8 cellular contexts compared by ENCODE assay signal in genomic region chr6:32194825-32195651, GRCh38. TPM values are rescaled to one million over a fixed set of nuclear protein-coding genes. Genes with fewer than 3 reads are reported as not detected.
DNase-seq lines count a peak whose midpoint lies in the region; ATAC-seq and TF ChIP-seq lines count a peak whose summit lies in the region.

No MANE protein-coding gene starts in this region.

- H3K4me3 ChIP-seq in endodermal cell (ENCODE audit: low read length), result peak overlapping the region; percentile 85

- peak overlapping the region; percentile 99 for H3K27ac Mint-ChIP-seq in activated T-cell treated with anti-CD3 and anti-CD28 coated beads, Interleukin-2, amount 50 U/mL, for 24 hours
- H3K27ac Mint-ChIP-seq in endodermal cell, result peak overlapping the region; percentile 98
- peak overlapping the region; percentile 94 to 100 (median 99) for H3K27ac Mint-ChIP-seq in naive thymus-derived CD8-positive, alpha-beta T cell

- H3K4me3 Mint-ChIP-seq in activated T-cell treated with anti-CD3 and anti-CD28 coated beads, Interleukin-2, amount 50 U/mL, for 24 hours, result peak overlapping the region; percentile 96
- peak overlapping the region; percentile 87 for H3K4me3 Mint-ChIP-seq in endodermal cell
- peak overlapping the region; percentile 92 to 100 (median 97) for H3K4me3 Mint-ChIP-seq in naive thymus-derived CD8-positive, alpha-beta T cell

- no peak for ATAC-seq in naive thymus-derived CD8-positive, alpha-beta T cell
- ATAC-seq in GM19467 (IDR thresholded peaks at IDR 0.05; ENCODE audit: unreplicated experiment) (no peak), GM19397 (IDR thresholded peaks at IDR 0.05; ENCODE audit: unreplicated experiment) (no peak)

- H3K27me3 ChIP-seq in endodermal cell (ENCODE audit: control insufficient read depth, insufficient read depth, low read length, poor library complexity, severe bottlenecking), result no peaks in the 10 kb centered on the region

- peak overlapping the region; percentile 57 for H3K9ac ChIP-seq in endodermal cell (ENCODE audit: extremely low read depth, low read length, poor library complexity, severe bottlenecking)

- 17% methylated on average over 11 to 15 of the region's 15 CpGs for WGBS in endodermal cell (ENCODE audit: insufficient coverage in 1 of 2, insufficient read length in 1 of 2), 2 experiments

- TF ChIP-seq CTCF in endodermal cell (conservative IDR thresholded peaks at IDR 0.05), result peak; percentile 70

- no peaks in the 10 kb centered on the region for H3K9me3 ChIP-seq in endodermal cell (ENCODE audit: control insufficient read depth, low read length)

- no peaks in the 10 kb centered on the region for H3K27me3 Mint-ChIP-seq in activated T-cell treated with anti-CD3 and anti-CD28 coated beads, Interleukin-2, amount 50 U/mL, for 24 hours
- peaks cover 3% of the 10 kb centered on the region for H3K27me3 Mint-ChIP-seq in endodermal cell (ENCODE audit: insufficient read depth)
- no peaks in the 10 kb centered on the region for H3K27me3 Mint-ChIP-seq in naive thymus-derived CD8-positive, alpha-beta T cell

- H3K4me1 ChIP-seq in endodermal cell (ENCODE audit: control insufficient read depth, insufficient read depth, low read length), result peaks cover 8% of the 10 kb centered on the region

- POLR2A ChIA-PET in naive thymus-derived CD8-positive, alpha-beta T cell (lab: Charles Lee), result interaction anchor here (0.6 to 12.3 kb wide), 25 partner anchors 8 to 778 kb away, joined by 3 to 303 read pairs (median 4); partner anchors contain the start of genes AGER, AGPAT1, ATF6B and BRD2

- peak overlapping the region; percentile 92 for H3K27ac ChIP-seq in endodermal cell (ENCODE audit: low read depth, low read length)

- DNase-seq in activated T-cell treated with anti-CD3 and anti-CD28 coated beads, Interleukin-2, amount 50 U/mL, for 24 hours, result no peak
- DNase-seq in activated T-cell treated with anti-CD3 and anti-CD28 coated beads, Interleukin-2, amount 50 U/mL, for 1 hour, result no peak
- DNase-seq in HT-29 (ENCODE audit: low spot score) (peak; percentile 64), SKM-1 treated with dmso at 0.1 percent for 144 hours (lab: John Stamatoyannopoulos, UW; ENCODE audit: unreplicated experiment) (peak; percentile 60), endodermal cell (peak; percentile 71)
- no peak for DNase-seq in naive thymus-derived CD8-positive, alpha-beta T cell

- peaks cover 47% of the 10 kb centered on the region for H3K4me1 Mint-ChIP-seq in activated T-cell treated with anti-CD3 and anti-CD28 coated beads, Interleukin-2, amount 50 U/mL, for 24 hours (ENCODE audit: low read depth)
- H3K4me1 Mint-ChIP-seq in endodermal cell, result peaks cover 25% of the 10 kb centered on the region
- H3K4me1 Mint-ChIP-seq in naive thymus-derived CD8-positive, alpha-beta T cell, result peaks cover 29 to 53% (median 42%) of the 10 kb centered on the region in 4 donors

- no peaks in the 10 kb centered on the region for H3K9me3 Mint-ChIP-seq in activated T-cell treated with anti-CD3 and anti-CD28 coated beads, Interleukin-2, amount 50 U/mL, for 24 hours
- H3K9me3 Mint-ChIP-seq in endodermal cell, result no peaks in the 10 kb centered on the region
- H3K9me3 Mint-ChIP-seq in naive thymus-derived CD8-positive, alpha-beta T cell, result no peaks in the 10 kb centered on the region

- peaks cover 29% of the 10 kb centered on the region for H3K36me3 Mint-ChIP-seq in activated T-cell treated with anti-CD3 and anti-CD28 coated beads, Interleukin-2, amount 50 U/mL, for 24 hours (ENCODE audit: low read depth)
- no peaks in the 10 kb centered on the region for H3K36me3 Mint-ChIP-seq in endodermal cell (ENCODE audit: low read depth)
- peaks cover 0 to 12% (median 12%) of the 10 kb centered on the region in 3 donors for H3K36me3 Mint-ChIP-seq in naive thymus-derived CD8-positive, alpha-beta T cell

- no peaks in the 10 kb centered on the region for H3K36me3 ChIP-seq in endodermal cell (ENCODE audit: control insufficient read depth, insufficient read depth, low read length)

RNA-seq across cellular contexts. Expression of gene GPSM3, which starts 2.6 kb away (rescaled TPM):
- 2.2 and 4.7 TPM in 2 replicates for total RNA-seq in HT-29 (2014; rRNA removed; shearing (Covaris generic))
- 10 to 100 TPM; 12.9 to 25.0 TPM for total RNA-seq in endodermal cell
- 5.7 TPM for polyA plus RNA-seq in endodermal cell (2013, experiment 1 of 2)
- polyA plus RNA-seq in endodermal cell (2013, experiment 2 of 2), result 6.7 TPM
- total RNA-seq in naive thymus-derived CD8-positive, alpha-beta T cell, result 100 to 1,000 TPM; 274 to 276 TPM
- 100 to 1,000 TPM; 106 to 144 (median 138) TPM for polyA plus RNA-seq in naive thymus-derived CD8-positive, alpha-beta T cell

RNA-seq across cellular contexts. Expression of gene PBX2, which starts 5.0 kb away (rescaled TPM):
- total RNA-seq in HT-29 (2014; rRNA removed; shearing (Covaris generic)), result 16.6 and 18.7 TPM in 2 replicates
- total RNA-seq in endodermal cell, result 100 to 1,000 TPM; 246 to 263 TPM
- polyA plus RNA-seq in endodermal cell (2013, experiment 1 of 2), result 184 TPM
- 171 TPM for polyA plus RNA-seq in endodermal cell (2013, experiment 2 of 2)
- 100 to 1,000 TPM; 173 to 174 TPM for total RNA-seq in naive thymus-derived CD8-positive, alpha-beta T cell
- 1 to 10 TPM; 1.6 to 2.2 (median 2.0) TPM for polyA plus RNA-seq in naive thymus-derived CD8-positive, alpha-beta T cell

RNA-seq across cellular contexts. Expression of gene AGER, which starts 11.0 kb away (rescaled TPM):
- 3.0 and 4.9 TPM in 2 replicates for total RNA-seq in HT-29 (2014; rRNA removed; shearing (Covaris generic))
- 10 to 100 TPM; 29.8 to 35.2 TPM for total RNA-seq in endodermal cell
- 16.4 TPM for polyA plus RNA-seq in endodermal cell (2013, experiment 1 of 2)
- polyA plus RNA-seq in endodermal cell (2013, experiment 2 of 2), result 11.9 TPM
- total RNA-seq in naive thymus-derived CD8-positive, alpha-beta T cell, result 10 to 100 TPM; 56.0 to 60.3 TPM
- polyA plus RNA-seq in naive thymus-derived CD8-positive, alpha-beta T cell, result 1 to 10 TPM in 1 of 3 donors, under 1 TPM in 2; 0.09 to 1.9 (median 0.25) TPM

RNA-seq across cellular contexts. Expression of gene RNF5, which starts 16.8 kb away (rescaled TPM):
- 45.4 and 50.5 TPM in 2 replicates for total RNA-seq in HT-29 (2014; rRNA removed; shearing (Covaris generic))
- 10 to 100 TPM; 68.0 to 71.3 TPM for total RNA-seq in endodermal cell
- 114 TPM for polyA plus RNA-seq in endodermal cell (2013, experiment 1 of 2)
- 109 TPM for polyA plus RNA-seq in endodermal cell (2013, experiment 2 of 2)
- total RNA-seq in naive thymus-derived CD8-positive, alpha-beta T cell, result 10 to 100 TPM; 38.6 to 40.0 TPM
- polyA plus RNA-seq in naive thymus-derived CD8-positive, alpha-beta T cell, result 100 to 1,000 TPM; 102 to 117 (median 102) TPM

RNA-seq across cellular contexts. Expression of gene AGPAT1, which starts 19.2 kb away (rescaled TPM):
- 48.6 and 52.8 TPM in 2 replicates for total RNA-seq in HT-29 (2014; rRNA removed; shearing (Covaris generic))
- total RNA-seq in endodermal cell, result 100 to 1,000 TPM; 124 to 147 TPM
- polyA plus RNA-seq in endodermal cell (2013, experiment 1 of 2), result 126 TPM
- 113 TPM for polyA plus RNA-seq in endodermal cell (2013, experiment 2 of 2)
- 10 to 100 TPM; 27.5 to 28.6 TPM for total RNA-seq in naive thymus-derived CD8-positive, alpha-beta T cell
- polyA plus RNA-seq in naive thymus-derived CD8-positive, alpha-beta T cell, result 10 to 100 TPM; 16.3 to 19.5 (median 19.1) TPM

Comparison
In these comparisons a context has a peak if more than half of its experiments do, and no peak if none do; other contexts are left out.
1. DNase-seq: peak in HT-29 (single experiment), SKM-1 treated with dmso at 0.1 percent for 144 hours (single experiment) and endodermal cell (single experiment); none in activated T-cell treated with anti-CD3 and anti-CD28 coated beads, Interleukin-2, amount 50 U/mL, for 24 hours (single experiment), activated T-cell treated with anti-CD3 and anti-CD28 coated beads, Interleukin-2, amount 50 U/mL, for 1 hour (single experiment) and naive thymus-derived CD8-positive, alpha-beta T cell (0 of 10).
2. RNA of gene GPSM3, which starts 2.6 kb away (total RNA-seq): 274 to 276 TPM in naive thymus-derived CD8-positive, alpha-beta T cell; 12.9 to 25.0 TPM in endodermal cell and 2.2 to 4.7 TPM in HT-29; every median in the first group is over 10 times any median in the second.
3. Peak in every context shown above with its lines, with median percentiles within 50 percentile points of each other: H3K27ac Mint-ChIP-seq and H3K4me3 Mint-ChIP-seq.